7 cellular contexts compared by ENCODE assay signal in the genomic region with DNA sequence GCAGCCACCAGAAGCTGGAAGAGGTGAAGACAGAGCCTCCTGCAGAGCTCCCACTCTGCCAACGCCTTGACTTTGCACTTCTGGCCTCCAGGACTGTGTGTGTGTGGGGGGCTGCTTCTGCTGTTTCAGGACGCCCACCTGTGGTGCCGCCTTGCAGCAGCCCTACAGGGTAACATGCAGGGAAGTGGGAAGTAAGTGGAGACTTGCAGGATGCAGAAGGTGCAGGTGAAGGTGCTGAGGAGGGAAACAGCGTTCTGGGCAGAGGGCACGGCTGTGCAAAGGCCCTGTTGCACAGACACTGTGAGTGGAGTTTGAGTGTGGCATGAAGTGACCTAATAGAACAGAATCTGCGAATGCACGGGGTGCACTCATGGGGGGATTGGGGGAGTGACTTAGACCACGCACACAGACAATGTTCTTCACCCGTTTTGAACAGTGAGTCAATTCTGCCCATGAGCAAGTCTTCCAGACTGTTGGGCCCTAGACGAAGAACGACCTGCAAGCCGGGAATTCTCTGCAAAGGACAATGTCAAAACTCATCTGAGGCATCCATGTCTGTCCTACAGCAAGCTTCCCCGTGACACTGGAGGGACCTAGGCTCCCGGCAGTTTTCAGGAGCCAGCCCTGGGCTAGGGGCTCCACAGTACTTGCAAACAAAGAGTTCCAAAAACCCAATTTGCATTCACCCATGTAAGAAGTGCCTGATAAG. TPM values are rescaled to one million over a fixed set of nuclear protein-coding genes. Genes with fewer than 3 reads are reported as not detected.
DNase-seq lines count a peak whose midpoint lies in the region; ATAC-seq, FAIRE-seq and TF ChIP-seq lines count a peak whose summit lies in the region.

No MANE protein-coding gene starts in this region.

- H3K27me3 Mint-ChIP-seq in astrocyte (ENCODE audit: low read depth, unreplicated experiment) = no peaks in the 10 kb centered on the region

- POLR2A ChIA-PET in IMR-90 (lab: Charles Lee; ENCODE audit: unreplicated experiment) (no interaction called here), HepG2 (lab: Yijun Ruan, JAX) (interaction anchor here (1.5 to 2.4 kb wide), 4 partner anchors 10 to 56 kb away, joined by 4 to 19 read pairs (median 7); a partner anchor contains a TSS)

- H4K20me1 ChIP-seq in IMR-90 (ENCODE audit: insufficient read depth, low read length) = no peaks in the 10 kb centered on the region
- H4K20me1 ChIP-seq in astrocyte (ENCODE audit: insufficient read depth, low read length) = no peaks in the 10 kb centered on the region
- no peaks in the 10 kb centered on the region for H4K20me1 ChIP-seq in HepG2 (ENCODE audit: insufficient read depth, low read length)

- no peak for FAIRE-seq in astrocyte (lab: Jason Lieb, UNC)
- FAIRE-seq in HepG2 (lab: Jason Lieb, UNC) = no peak

- H3K9me3 ChIP-seq in IMR-90 (ENCODE audit: control insufficient read depth, insufficient read depth, low read length) (no peaks in the 10 kb centered on the region), astrocyte (ENCODE audit: insufficient read depth, low read depth, low read length) (no peaks in the 10 kb centered on the region), HepG2 (ENCODE audit: low read length) (no peaks in the 10 kb centered on the region)

- TF ChIP-seq EP300 in HepG2 (IDR thresholded peaks at IDR 0.05; ENCODE audit: low read depth in 2 of 2, low read length in 2 of 2) = no peak
- TF ChIP-seq EP300 in HepG2 (CRISPR knock-in tag; IDR thresholded peaks at IDR 0.05; ENCODE audit: borderline replicate concordance) = no peak

- ATAC-seq in IMR-90 (ENCODE audit: low read depth) = no peak
- ATAC-seq in HepG2 = no peak
- no peak for ATAC-seq in GM18520 (IDR thresholded peaks at IDR 0.05; ENCODE audit: unreplicated experiment)

- in situ Hi-C loops in IMR-90 (cut with MboI; ENCODE audit: low sequenced_read_pairs) (loop anchor here (25.0 kb wide), 1 partner anchor 651 kb away; no protein-coding TSS in a partner anchor), HepG2 (cut with HindIII; ENCODE audit: extremely low pct_ligation_motif_present, low pct_unique_long_range_greater_than_20kb) (no loop called here)

- H3K4me2 ChIP-seq in IMR-90 (ENCODE audit: low read depth, low read length) (no peak overlapping the region), astrocyte (ENCODE audit: low read length) (no peak overlapping the region), HepG2 (ENCODE audit: low read depth, low read length) (peak overlapping the region; percentile 75; the same call in 1 of the 2 replicates)

- H3K27ac ChIP-seq in IMR-90 (ENCODE audit: insufficient read depth, low read length) (peak overlapping the region; percentile 21; the same call in 1 of the 2 replicates), astrocyte (ENCODE audit: low read depth, low read length) (peak overlapping the region; percentile 43), HepG2 (ENCODE audit: extremely low read length, insufficient read depth, low read length) (peak overlapping the region; percentile 87)

- no peaks in the 10 kb centered on the region for H3K27me3 ChIP-seq in IMR-90 (ENCODE audit: control insufficient read depth, insufficient read depth, low read length)
- no peaks in the 10 kb centered on the region for H3K27me3 ChIP-seq in astrocyte (ENCODE audit: insufficient read depth, low read length)
- no peaks in the 10 kb centered on the region for H3K27me3 ChIP-seq in HepG2 (ENCODE audit: control insufficient read depth in 1 of 2, insufficient read depth in 2 of 2, low read length in 2 of 2)

- no peak overlapping the region for H3K23ac ChIP-seq in IMR-90 (ENCODE audit: low read depth, low read length)

- H4K91ac ChIP-seq in IMR-90 (ENCODE audit: insufficient read depth, low read depth, low read length) = no peak overlapping the region; the same call in 1 of the 2 replicates

- H3K4me3 ChIP-seq in IMR-90 (ENCODE audit: insufficient read depth, low read depth, low read length) = no peak overlapping the region
- H3K4me3 ChIP-seq in astrocyte (ENCODE audit: insufficient read depth, low read depth, low read length) = no peak overlapping the region
- H3K4me3 ChIP-seq in HepG2 (replicated peaks in 1 of 3; ENCODE audit: insufficient read depth in 1 of 3, low read depth in 2 of 3, low read length in 3 of 3) = no peak overlapping the region

- BruUV-seq in IMR-90 (replicated peaks; lab: Mats Ljungman, UMichigan) (no TSS peak), HepG2 (replicated peaks; lab: Mats Ljungman, UMichigan) (no TSS peak)

- TF ChIP-seq RAD21 in IMR-90 (IDR thresholded peaks at IDR 0.05; ENCODE audit: low read length) = no peak
- no peak for TF ChIP-seq RAD21 in HepG2 (CRISPR knock-in tag; IDR thresholded peaks at IDR 0.05)

- peaks cover 4% of the 10 kb centered on the region for H3K36me3 Mint-ChIP-seq in astrocyte (ENCODE audit: low read depth, unreplicated experiment)

- H3K14ac ChIP-seq in IMR-90 (replicated peaks; ENCODE audit: low read depth, low read length) = peak overlapping the region; percentile 34

- no peak overlapping the region for H3K27ac Mint-ChIP-seq in astrocyte (ENCODE audit: unreplicated experiment)

- peak overlapping the region; percentile 7 for H3K4ac ChIP-seq in IMR-90 (ENCODE audit: low read depth, low read length)

- peaks cover 4% of the 10 kb centered on the region for H3K79me2 ChIP-seq in astrocyte (ENCODE audit: insufficient read depth, low read length)
- H3K79me2 ChIP-seq in HepG2 (ENCODE audit: insufficient read depth, low read length) = no peaks in the 10 kb centered on the region

- TF ChIP-seq CTCF in IMR-90 (conservative IDR thresholded peaks at IDR 0.05; ENCODE audit: low read depth, low read length) (no peak), astrocyte (IDR thresholded peaks at IDR 0.05; ENCODE audit: insufficient read depth, low read depth, low read length) (no peak), HepG2 (CRISPR knock-in tag; IDR thresholded peaks at IDR 0.05) (no peak)

- peaks cover 18% of the 10 kb centered on the region for H3K4me1 ChIP-seq in IMR-90 (ENCODE audit: control insufficient read depth, insufficient read depth, low read length)
- H3K4me1 ChIP-seq in astrocyte (ENCODE audit: insufficient read depth, low read length) = peaks cover 18% of the 10 kb centered on the region
- H3K4me1 ChIP-seq in HepG2 (ENCODE audit: insufficient read depth, low read length) = peaks cover 54% of the 10 kb centered on the region

- no peak overlapping the region; the same call in 1 of the 2 replicates for H4K5ac ChIP-seq in IMR-90 (ENCODE audit: low read depth, low read length)

- TF ChIP-seq POLR2A in IMR-90 (IDR thresholded peaks at IDR 0.05; ENCODE audit: low read depth, low read length) (no peak), HepG2 (IDR thresholded peaks at IDR 0.05; ENCODE audit: insufficient read depth in 1 of 2, low read depth in 2 of 2, low read length in 2 of 2) (no peak)

- no peak overlapping the region; the same call in 2 of the 3 replicates for H2BK15ac ChIP-seq in IMR-90 (ENCODE audit: low read depth, low read length)

- H3K4me3 Mint-ChIP-seq in astrocyte (ENCODE audit: unreplicated experiment) = no peak overlapping the region

- DNase-seq in IMR-90 (no peak), astrocyte (ENCODE audit: low read depth) (no peak), HepG2 (ENCODE audit: low spot score) (no peak), HUDEP-2 (lab: John Stamatoyannopoulos, UW; ENCODE audit: unreplicated experiment in 76 of 76) (no peak), SIG-M5 (lab: John Stamatoyannopoulos, UW) (no peak)
- peak; percentile 23 for DNase-seq in stimulated activated CD8-positive, alpha-beta memory T cell treated with anti-CD3 and anti-CD28 coated beads, Interleukin-4, amount 100 ng/mL, for 48 hours

- dilution Hi-C loops in IMR-90 (cut with HindIII; ENCODE audit: low sequenced_read_pairs, unreplicated experiment) = no loop called here

- peaks cover 9% of the 10 kb centered on the region for H3K4me1 Mint-ChIP-seq in astrocyte (ENCODE audit: low read depth, unreplicated experiment)

- peaks cover 17% of the 10 kb centered on the region for H3K9me1 ChIP-seq in IMR-90 (ENCODE audit: insufficient read depth, low read length)

- H3K9ac ChIP-seq in IMR-90 (ENCODE audit: low read depth, low read length) (no peak overlapping the region), astrocyte (ENCODE audit: low read length) (no peak overlapping the region), HepG2 (ENCODE audit: insufficient read depth, low read depth, low read length) (peak overlapping the region; percentile 56)

- peak overlapping the region; percentile 64; the same call in 1 of the 2 replicates for H2AK5ac ChIP-seq in IMR-90 (ENCODE audit: low read depth, low read length)

- no peak overlapping the region for H2AFZ ChIP-seq in IMR-90 (replicated peaks; ENCODE audit: low read length, poor library complexity)
- H2AFZ ChIP-seq in astrocyte (ENCODE audit: low read depth, low read length) = no peak overlapping the region
- H2AFZ ChIP-seq in HepG2 (ENCODE audit: low read length) = no peak overlapping the region

- no peak overlapping the region for H2AK9ac ChIP-seq in IMR-90 (replicated peaks; ENCODE audit: low read depth, low read length, poor library complexity)

- intact Hi-C loops in IMR-90 (cut with micrococcal nuclease) = no loop called here
- intact Hi-C loops in HepG2 (cut with micrococcal nuclease; ENCODE audit: unreplicated experiment) = loop anchor here (2.0 kb wide), 2 partner anchors 19 to 27 kb away; a partner anchor contains a TSS

- peak overlapping the region; percentile 35; the same call in 1 of the 2 replicates for H3K18ac ChIP-seq in IMR-90 (ENCODE audit: low read depth, low read length)

- H3K9me3 Mint-ChIP-seq in astrocyte (ENCODE audit: unreplicated experiment) = no peaks in the 10 kb centered on the region

- H2BK5ac ChIP-seq in IMR-90 (ENCODE audit: low read depth, low read length, poor library complexity, severe bottlenecking) = no peak overlapping the region

- WGBS in IMR-90 (ENCODE audit: extremely low coverage in 2 of 2, insufficient read length in 1 of 2), 2 experiments = 98% methylated on average over 7 of the region's 14 CpGs; no CpG with 5 or more reads in 1 of the 2 experiments
- 96% methylated on average over 12 of the region's 14 CpGs for WGBS in HepG2 (ENCODE audit: low lambda C conversion rate)

- no peak overlapping the region for H4K8ac ChIP-seq in IMR-90 (ENCODE audit: low read depth in 2 of 2, low read length in 2 of 2)

- peaks cover 0 to 18% of the 10 kb centered on the region in 2 experiments; a peak in 2 of 4 replicates for H3K79me1 ChIP-seq in IMR-90 (ENCODE audit: low read depth in 1 of 2, low read length in 2 of 2)

- H2BK120ac ChIP-seq in IMR-90 (ENCODE audit: low read depth, low read length) = peak overlapping the region; percentile 46; the same call in 1 of the 2 replicates

- peak overlapping the region; percentile 30; the same call in 1 of the 2 replicates for H2BK20ac ChIP-seq in IMR-90 (ENCODE audit: low read depth, low read length)

- CTCF ChIA-PET in IMR-90 (lab: Yijun Ruan, JAX) = interaction anchor here (0.6 to 1.4 kb wide), 3 partner anchors 12 to 98 kb away, joined by 3 to 4 read pairs (median 4); no protein-coding TSS in a partner anchor
- CTCF ChIA-PET in HepG2 (lab: Yijun Ruan, JAX; ENCODE audit: low intra/inter-chr PET ratio, low total read pairs) = no interaction called here

- H3K56ac ChIP-seq in IMR-90 (ENCODE audit: extremely low read depth, insufficient read depth, low read length) = no peak overlapping the region

- H3K36me3 ChIP-seq in IMR-90 (ENCODE audit: control insufficient read depth, insufficient read depth, low read length) = no peaks in the 10 kb centered on the region
- no peaks in the 10 kb centered on the region for H3K36me3 ChIP-seq in astrocyte (ENCODE audit: insufficient read depth, low read length)
- H3K36me3 ChIP-seq in HepG2 (replicated peaks in 1 of 2; ENCODE audit: control insufficient read depth in 1 of 2, insufficient read depth in 2 of 2, low read length in 2 of 2) = no peaks in the 10 kb centered on the region

RNA-seq across cellular contexts. Expression of a gene that starts 19.1 kb away (rescaled TPM):
- 0.90 and 1.4 TPM in 2 replicates for total RNA-seq in IMR-90 (2012; rRNA removed)
- 0.72 and 0.75 TPM in 2 replicates for polyA plus RNA-seq in IMR-90 (2012; rRNA removed)
- 0.52 and 0.82 TPM in 2 replicates for polyA plus RNA-seq in IMR-90 (2012; cell fraction: cytosol; rRNA removed)
- polyA plus RNA-seq in IMR-90 (2012; cell fraction: nucleus; rRNA removed; ENCODE audit: low replicate concordance) = 1.2 and 2.2 TPM in 2 replicates
- 10.8 and 11.4 TPM in 2 replicates for total RNA-seq in astrocyte
- 5.0 TPM in 2 replicates for total RNA-seq in HepG2 (2016; rRNA removed; fragmentation: Illumina TruSeq; extraction: Trizol)
- total RNA-seq in HepG2 (2016; cell fraction: cytosol; rRNA removed; fragmentation: Illumina TruSeq; extraction: Trizol; ENCODE audit: low read depth) = 1.4 and 1.7 TPM in 2 replicates
- 4.7 TPM in 2 replicates for total RNA-seq in HepG2 (2016; cell fraction: insoluble cytoplasmic fraction; rRNA removed; fragmentation: Illumina TruSeq; extraction: Trizol)
- total RNA-seq in HepG2 (2016; cell fraction: membrane; rRNA removed; fragmentation: Illumina TruSeq; extraction: Trizol) = 1.8 and 2.3 TPM in 2 replicates
- 5.1 and 6.2 TPM in 2 replicates for total RNA-seq in HepG2 (2016; cell fraction: nucleus; rRNA removed; fragmentation: Illumina TruSeq; extraction: Trizol)
- 8.5 and 10.9 TPM in 2 replicates for polyA plus RNA-seq in HepG2 (2011; rRNA removed)
- 5.1 and 8.0 TPM in 2 replicates for polyA plus RNA-seq in HepG2 (2011; cell fraction: cytosol; rRNA removed)
- polyA plus RNA-seq in HepG2 (2011; cell fraction: nucleus; rRNA removed) = 14.4 and 16.4 TPM in 2 replicates
- polyA plus RNA-seq in HepG2 (2012) = 10.8 and 11.5 TPM in 2 replicates
- polyA plus RNA-seq in HepG2 (2016; cell fraction: cytosol; fragmentation: Illumina TruSeq; extraction: Trizol; ENCODE audit: low read depth) = 0.49 and 0.51 TPM in 2 replicates
- 4.2 and 4.7 TPM in 2 replicates for polyA plus RNA-seq in HepG2 (2016; cell fraction: insoluble cytoplasmic fraction; fragmentation: Illumina TruSeq; extraction: Trizol; ENCODE audit: low read depth)
- 1.0 and 1.1 TPM in 2 replicates for polyA plus RNA-seq in HepG2 (2016; cell fraction: membrane; fragmentation: Illumina TruSeq; extraction: Trizol; ENCODE audit: low read depth)
- polyA plus RNA-seq in HepG2 (2016; cell fraction: nucleus; fragmentation: Illumina TruSeq; extraction: Trizol; ENCODE audit: insufficient read depth, low read depth) = 4.4 and 5.6 TPM in 2 replicates
- polyA minus RNA-seq in HepG2 (2011; rRNA and poly(A)+ RNA removed; ENCODE audit: low replicate concordance) = 10.6 and 20.4 TPM in 2 replicates
- polyA minus RNA-seq in HepG2 (2011; cell fraction: cytosol; rRNA and poly(A)+ RNA removed) = 7.3 and 8.8 TPM in 2 replicates
- polyA minus RNA-seq in HepG2 (2011; cell fraction: nucleus; rRNA and poly(A)+ RNA removed) = 19.0 and 19.6 TPM in 2 replicates

Comparison
In these comparisons a context has a peak if more than half of its experiments do, and no peak if none do; other contexts are left out.
1. H3K27ac ChIP-seq: peak in every context shown above with its lines; median percentile 87 in HepG2; 43 in astrocyte; 21 in IMR-90.